In genomic region chr4:129342820-129343219, GRCh38 we compare ENCODE assay signal across 10 cellular contexts.
DNase-seq lines count a peak whose midpoint lies in the region; ATAC-seq and FAIRE-seq lines count a peak whose summit lies in the region.
"Had no signal": no experiment of that assay in that cellular context is flagged by ENCODE, and none has a peak within 500 bp of the region (broad histone marks: within the 10 kb centered on the region; RNA-seq: fewer than 3 reads in every experiment).

No MANE protein-coding gene starts in this region.

- peak overlapping the region; percentile 65 for H3K9ac ChIP-seq in adipocyte (ENCODE audit: low read length)

- intact Hi-C loops in posterior vena cava (cut with DNase I): no loop called here

- FAIRE-seq in A204.1 (lab: Jason Lieb, UNC): peak; percentile 99
- no peak for FAIRE-seq in HTR-8/SVneo (lab: Jason Lieb, UNC)

- H3K27me3 ChIP-seq in adipocyte (replicated peaks; ENCODE audit: control insufficient read depth, insufficient read depth, low read length): no peaks in the 10 kb centered on the region

- H3K9me3 ChIP-seq in adipocyte (ENCODE audit: control insufficient read depth, low read length): no peaks in the 10 kb centered on the region

- ATAC-seq in GM19035 (IDR thresholded peaks at IDR 0.05; ENCODE audit: unreplicated experiment) (no peak), HG02571 (IDR thresholded peaks at IDR 0.05; ENCODE audit: unreplicated experiment) (no peak)
- ATAC-seq: T-cell had no signal

- DNase-seq in HTR-8/SVneo (ENCODE audit: insufficient read length, low spot score) (peak; percentile 50), adipocyte (ENCODE audit: low read depth) (peak; percentile 97), kidney glomerular epithelial cell (lab: John Stamatoyannopoulos, UW) (peak; percentile 79), posterior vena cava (ENCODE audit: low spot score) (no peak), iPS-NIHi11 (ENCODE audit: low spot score) (no peak)
- DNase-seq: CD4-positive, alpha-beta T cell; T-cell had no signal

- no peaks in the 10 kb centered on the region for H3K36me3 ChIP-seq in adipocyte (ENCODE audit: control insufficient read depth, insufficient read depth, low read length, severe bottlenecking)

- peaks cover 30% of the 10 kb centered on the region for H3K4me1 ChIP-seq in adipocyte (ENCODE audit: control insufficient read depth, insufficient read depth, low read length)

- H3K4me3 ChIP-seq in adipocyte (ENCODE audit: low read length): peak overlapping the region; percentile 76

Comparison
In these comparisons a context has a peak if more than half of its experiments do, and no peak if none do; other contexts are left out.
1. DNase-seq: peak in HTR-8/SVneo (single experiment), adipocyte (single experiment) and kidney glomerular epithelial cell (single experiment); none in posterior vena cava (single experiment) and iPS-NIHi11 (single experiment).